In genomic region chr18:63311481-63312409, GRCh38 we compare ENCODE assay signal across 9 cellular contexts. TPM values are rescaled to one million over a fixed set of nuclear protein-coding genes. Genes with fewer than 3 reads are reported as not detected.
DNase-seq lines count a peak whose midpoint lies in the region; ATAC-seq and TF ChIP-seq lines count a peak whose summit lies in the region.
"Had no signal": no experiment of that assay in that cellular context is flagged by ENCODE, and none has a peak within 500 bp of the region (broad histone marks: within the 10 kb centered on the region; RNA-seq: fewer than 3 reads in every experiment).

No MANE protein-coding gene starts in this region.

- H3K27me3 ChIP-seq in H9 (ENCODE audit: insufficient read depth, low read length), result no peaks in the 10 kb centered on the region

- H2BK120ac ChIP-seq in H9 (ENCODE audit: low read depth, low read length, poor library complexity, severe bottlenecking), result no peak overlapping the region

- POLR2A ChIA-PET in naive thymus-derived CD8-positive, alpha-beta T cell (lab: Charles Lee), result interaction anchor here (0.6 to 6.2 kb wide), 12 partner anchors 11 to 150 kb away, joined by 3 to 42 read pairs (median 3); no protein-coding TSS in a partner anchor

- ATAC-seq in GM21528 (IDR thresholded peaks at IDR 0.05; ENCODE audit: low FRiP score, unreplicated experiment), result peak; percentile 68
- ATAC-seq in HG03460 (IDR thresholded peaks at IDR 0.05; ENCODE audit: unreplicated experiment), result peak; percentile 69
- peak in 1 of 2 donors; percentile 11 for ATAC-seq in naive thymus-derived CD8-positive, alpha-beta T cell

- no peak overlapping the region for H3K23ac ChIP-seq in H9 (ENCODE audit: insufficient read length, low read depth, low read length)

- H3K27ac ChIP-seq in H9 (ENCODE audit: insufficient read length, low read depth, low read length), result no peak overlapping the region

- H3K18ac ChIP-seq in H9 (ENCODE audit: insufficient read length, low read depth, low read length), result no peak overlapping the region

- H3K79me1 ChIP-seq in H9 (ENCODE audit: insufficient read depth, low read depth, low read length, poor library complexity, severe bottlenecking), result no peaks in the 10 kb centered on the region

- no peak overlapping the region for H2BK5ac ChIP-seq in H9 (ENCODE audit: insufficient read length, low read length)

- peak overlapping the region; percentile 23 to 100 (median 89) for H3K4me3 Mint-ChIP-seq in naive thymus-derived CD8-positive, alpha-beta T cell
- no peak overlapping the region for H3K4me3 Mint-ChIP-seq in H9

- no peaks in the 10 kb centered on the region for H3K9me3 ChIP-seq in H9 (ENCODE audit: control insufficient read depth, low read depth, low read length)

- no peak overlapping the region for H3K14ac ChIP-seq in H9 (ENCODE audit: insufficient read depth, low read length)

- no peak overlapping the region for H3T11ph ChIP-seq in H9 (ENCODE audit: low read length)

- no peak overlapping the region for H2AK5ac ChIP-seq in H9 (ENCODE audit: insufficient read length, low read length)

- WGBS in H9 (ENCODE audit: extremely low coverage, insufficient read length, low lambda C conversion rate), result no CpG with 5 or more reads among the region's 10 CpGs

- H3K56ac ChIP-seq in H9 (ENCODE audit: insufficient read length, low read depth, low read length), result no peak overlapping the region

- H3K23me2 ChIP-seq in H9 (ENCODE audit: insufficient read length, low read depth, low read length, poor library complexity, severe bottlenecking), result no peaks in the 10 kb centered on the region

- no peaks in the 10 kb centered on the region for H4K20me1 ChIP-seq in H9 (ENCODE audit: control insufficient read depth, insufficient read depth, insufficient read length)

- H3K4ac ChIP-seq in H9 (ENCODE audit: low read depth, low read length), result no peak overlapping the region

- no peak overlapping the region for H4K5ac ChIP-seq in H9 (ENCODE audit: insufficient read length, low read depth, low read length)

- H3K79me2 ChIP-seq in H9 (ENCODE audit: insufficient read depth, low read length), result no peaks in the 10 kb centered on the region; the same call in 1 of the 2 replicates

- H3K4me1 ChIP-seq in H9 (ENCODE audit: insufficient read depth, low read length), result no peaks in the 10 kb centered on the region

- H3K27me3 Mint-ChIP-seq in naive thymus-derived CD8-positive, alpha-beta T cell, result no peaks in the 10 kb centered on the region
- H3K27me3 Mint-ChIP-seq in H9 (ENCODE audit: low read depth), result peaks cover 18% of the 10 kb centered on the region

- peak overlapping the region; percentile 51 to 90 (median 83) for H3K27ac Mint-ChIP-seq in naive thymus-derived CD8-positive, alpha-beta T cell
- no peak overlapping the region for H3K27ac Mint-ChIP-seq in H9

- no peaks in the 10 kb centered on the region for H3K9me3 Mint-ChIP-seq in naive thymus-derived CD8-positive, alpha-beta T cell
- H3K9me3 Mint-ChIP-seq in H9, result no peaks in the 10 kb centered on the region

- no peak overlapping the region for H3K4me2 ChIP-seq in H9 (ENCODE audit: insufficient read depth, insufficient read length, low read length)

- no peak overlapping the region for H4K8ac ChIP-seq in H9 (replicated peaks; ENCODE audit: insufficient read length, low read depth, low read length)

- no peak overlapping the region for H3K9ac ChIP-seq in H9 (ENCODE audit: extremely low read depth, insufficient read length, low read length)

- peaks cover 45 to 97% (median 88%) of the 10 kb centered on the region in 4 donors for H3K4me1 Mint-ChIP-seq in naive thymus-derived CD8-positive, alpha-beta T cell
- H3K4me1 Mint-ChIP-seq in H9, result no peaks in the 10 kb centered on the region

- peak; percentile 18 for TF ChIP-seq POLR2A in GM18526 (IDR thresholded peaks at IDR 0.05; ENCODE audit: extremely low read depth, insufficient read length)

- no peak for TF ChIP-seq CTCF in H9 (conservative IDR thresholded peaks at IDR 0.05)

- no peak overlapping the region for H2BK12ac ChIP-seq in H9 (ENCODE audit: insufficient read length, low read depth, low read length)

- no peak overlapping the region for H2BK20ac ChIP-seq in H9 (ENCODE audit: low read depth, low read length, poor library complexity, severe bottlenecking)

- no peak overlapping the region for H2BK15ac ChIP-seq in H9 (ENCODE audit: low read depth, low read length)

- peaks cover 0 to 15% (median 0%) of the 10 kb centered on the region in 3 donors for H3K36me3 Mint-ChIP-seq in naive thymus-derived CD8-positive, alpha-beta T cell
- no peaks in the 10 kb centered on the region for H3K36me3 Mint-ChIP-seq in H9 (ENCODE audit: insufficient read depth in 1 of 3, low read depth in 3 of 3)

- no peak overlapping the region for H4K91ac ChIP-seq in H9 (ENCODE audit: insufficient read length, low read depth, low read length)

- DNase-seq in naive thymus-derived CD8-positive, alpha-beta T cell, result no peak
- DNase-seq in NCI-H69 (lab: John Stamatoyannopoulos, UW) (no peak), NCI-H187 treated with DMSO at 0.1 percent for 48 hours (lab: John Stamatoyannopoulos, UW) (no peak), H9 (no peak)
- DNase-seq in activated CD4-positive, CD25-positive, alpha-beta regulatory T cell treated with anti-CD3 and anti-CD28 coated beads, Interleukin-2, amount 50 U/mL, for 72 hours, result no peak
- DNase-seq: head of caudate nucleus had no signal

- no peak overlapping the region for H2AFZ ChIP-seq in H9 (ENCODE audit: low read length)

RNA-seq across cellular contexts. Expression of gene BCL2, which starts 7.8 kb away (rescaled TPM):
- total RNA-seq in naive thymus-derived CD8-positive, alpha-beta T cell, result 10 to 100 TPM; 32.9 to 33.1 TPM
- polyA plus RNA-seq in naive thymus-derived CD8-positive, alpha-beta T cell, result 10 to 100 TPM; 24.3 to 40.2 (median 31.3) TPM
- total RNA-seq in H9 (2021), result 1.2 and 1.3 TPM in 2 replicates

RNA-seq across cellular contexts. Expression of gene KDSR, which starts 55.3 kb away (rescaled TPM):
- total RNA-seq in naive thymus-derived CD8-positive, alpha-beta T cell, result 10 to 100 TPM; 49.1 to 50.6 TPM
- 10 to 100 TPM; 55.9 to 66.9 (median 65.4) TPM for polyA plus RNA-seq in naive thymus-derived CD8-positive, alpha-beta T cell
- 50.0 and 58.5 TPM in 2 replicates for total RNA-seq in H9 (2021)

Comparison
In these comparisons a context has a peak if more than half of its experiments do, and no peak if none do; other contexts are left out.
1. H3K27ac Mint-ChIP-seq: peak in naive thymus-derived CD8-positive, alpha-beta T cell (10 of 10); none in H9 (0 of 3).
2. H3K4me3 Mint-ChIP-seq: peak in naive thymus-derived CD8-positive, alpha-beta T cell (10 of 10); none in H9 (0 of 2).
3. RNA of gene BCL2, which starts 7.8 kb away (total RNA-seq): 32.9 to 33.1 TPM in naive thymus-derived CD8-positive, alpha-beta T cell; 1.2 to 1.3 TPM in H9; every median in the first group is over 10 times any median in the second.